ENCODE assay signal across 1 cellular context in genomic region chr4:176195184-176195978, GRCh38.
TF ChIP-seq lines count a peak whose summit lies in the region.

TSS of gene SPATA4 (minus strand) at chr4:176195585. CDS start at chr4:176195562, 23 bp downstream.

TF ChIP-seq in HepG2, 621 proteins besides CTCF, POLR2A, EP300 and RAD21 (continued from another document and continues in another):
- TF ChIP-seq ZNF142 (CRISPR knock-in tag; IDR thresholded peaks at IDR 0.05) (peak; percentile 61; the same call in 1 of the 2 replicates), ZNF225 (CRISPR knock-in tag; IDR thresholded peaks at IDR 0.05) (peak; percentile 87; the same call in 1 of the 2 replicates), ZMYM2 (CRISPR knock-in tag; IDR thresholded peaks at IDR 0.05) (no peak), ZNF17 (CRISPR knock-in tag; IDR thresholded peaks at IDR 0.05) (no peak), ZMAT3 (CRISPR knock-in tag; conservative IDR thresholded peaks at IDR 0.05) (no peak), MNT (IDR thresholded peaks at IDR 0.05) (peak; percentile 39), NFKBIZ (CRISPR knock-in tag; IDR thresholded peaks at IDR 0.05) (no peak), ZFAT (CRISPR knock-in tag; conservative IDR thresholded peaks at IDR 0.05) (peak; percentile 69; the same call in 1 of the 2 replicates), ZNF138 (CRISPR knock-in tag; IDR thresholded peaks at IDR 0.05; ENCODE audit: low read depth) (no peak), NR2F1 (CRISPR knock-in tag; IDR thresholded peaks at IDR 0.05) (no peak), ELF1 (CRISPR knock-in tag; IDR thresholded peaks at IDR 0.05) (peak; percentile 93), ZZZ3 (CRISPR knock-in tag; IDR thresholded peaks at IDR 0.05; ENCODE audit: borderline replicate concordance) (no peak), ZNF530 (CRISPR knock-in tag; IDR thresholded peaks at IDR 0.05; ENCODE audit: low read depth) (no peak), RFX3 (CRISPR knock-in tag; IDR thresholded peaks at IDR 0.05) (peak; percentile 92), RBAK (CRISPR knock-in tag; IDR thresholded peaks at IDR 0.05) (no peak), PHF20 (CRISPR knock-in tag; IDR thresholded peaks at IDR 0.05) (peak; percentile 60; the same call in 1 of the 2 replicates), TBX2 (CRISPR knock-in tag; IDR thresholded peaks at IDR 0.05; ENCODE audit: borderline replicate concordance) (no peak), PRPF4 (IDR thresholded peaks at IDR 0.05; ENCODE audit: low read depth, low read length, poor library complexity, severe bottlenecking) (no peak), KDM5A (IDR thresholded peaks at IDR 0.05; ENCODE audit: borderline replicate concordance, low read length) (no peak), ZNF20 (CRISPR knock-in tag; IDR thresholded peaks at IDR 0.05) (no peak), ATM (IDR thresholded peaks at IDR 0.05; ENCODE audit: borderline replicate concordance) (no peak), ZNF703 (CRISPR knock-in tag; IDR thresholded peaks at IDR 0.05; ENCODE audit: borderline replicate concordance) (no peak), YY1 (IDR thresholded peaks at IDR 0.05; ENCODE audit: insufficient read depth, insufficient replicate concordance, low read depth, low read length) (peak; percentile 95), TRIM24 (CRISPR knock-in tag; IDR thresholded peaks at IDR 0.05) (no peak), ZNF274 (CRISPR knock-in tag; IDR thresholded peaks at IDR 0.05) (no peak), KLF16 (CRISPR knock-in tag; IDR thresholded peaks at IDR 0.05) (peak in 1 of 2 experiments; percentile 26; a peak in 1 of 4 replicates), ZNF260 (CRISPR knock-in tag; IDR thresholded peaks at IDR 0.05; ENCODE audit: borderline replicate concordance, low read depth) (no peak)
- TF ChIP-seq, protein P1, sequence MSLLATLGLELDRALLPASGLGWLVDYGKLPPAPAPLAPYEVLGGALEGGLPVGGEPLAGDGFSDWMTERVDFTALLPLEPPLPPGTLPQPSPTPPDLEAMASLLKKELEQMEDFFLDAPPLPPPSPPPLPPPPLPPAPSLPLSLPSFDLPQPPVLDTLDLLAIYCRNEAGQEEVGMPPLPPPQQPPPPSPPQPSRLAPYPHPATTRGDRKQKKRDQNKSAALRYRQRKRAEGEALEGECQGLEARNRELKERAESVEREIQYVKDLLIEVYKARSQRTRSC (CRISPR knock-in tag; IDR thresholded peaks at IDR 0.05; ENCODE audit: low read depth) = no peak
- TF ChIP-seq, protein P2, sequence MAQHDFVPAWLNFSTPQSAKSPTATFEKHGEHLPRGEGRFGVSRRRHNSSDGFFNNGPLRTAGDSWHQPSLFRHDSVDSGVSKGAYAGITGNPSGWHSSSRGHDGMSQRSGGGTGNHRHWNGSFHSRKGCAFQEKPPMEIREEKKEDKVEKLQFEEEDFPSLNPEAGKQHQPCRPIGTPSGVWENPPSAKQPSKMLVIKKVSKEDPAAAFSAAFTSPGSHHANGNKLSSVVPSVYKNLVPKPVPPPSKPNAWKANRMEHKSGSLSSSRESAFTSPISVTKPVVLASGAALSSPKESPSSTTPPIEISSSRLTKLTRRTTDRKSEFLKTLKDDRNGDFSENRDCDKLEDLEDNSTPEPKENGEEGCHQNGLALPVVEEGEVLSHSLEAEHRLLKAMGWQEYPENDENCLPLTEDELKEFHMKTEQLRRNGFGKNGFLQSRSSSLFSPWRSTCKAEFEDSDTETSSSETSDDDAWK (CRISPR knock-in tag; IDR thresholded peaks at IDR 0.05) = no peak
- TF ChIP-seq, protein P3, sequence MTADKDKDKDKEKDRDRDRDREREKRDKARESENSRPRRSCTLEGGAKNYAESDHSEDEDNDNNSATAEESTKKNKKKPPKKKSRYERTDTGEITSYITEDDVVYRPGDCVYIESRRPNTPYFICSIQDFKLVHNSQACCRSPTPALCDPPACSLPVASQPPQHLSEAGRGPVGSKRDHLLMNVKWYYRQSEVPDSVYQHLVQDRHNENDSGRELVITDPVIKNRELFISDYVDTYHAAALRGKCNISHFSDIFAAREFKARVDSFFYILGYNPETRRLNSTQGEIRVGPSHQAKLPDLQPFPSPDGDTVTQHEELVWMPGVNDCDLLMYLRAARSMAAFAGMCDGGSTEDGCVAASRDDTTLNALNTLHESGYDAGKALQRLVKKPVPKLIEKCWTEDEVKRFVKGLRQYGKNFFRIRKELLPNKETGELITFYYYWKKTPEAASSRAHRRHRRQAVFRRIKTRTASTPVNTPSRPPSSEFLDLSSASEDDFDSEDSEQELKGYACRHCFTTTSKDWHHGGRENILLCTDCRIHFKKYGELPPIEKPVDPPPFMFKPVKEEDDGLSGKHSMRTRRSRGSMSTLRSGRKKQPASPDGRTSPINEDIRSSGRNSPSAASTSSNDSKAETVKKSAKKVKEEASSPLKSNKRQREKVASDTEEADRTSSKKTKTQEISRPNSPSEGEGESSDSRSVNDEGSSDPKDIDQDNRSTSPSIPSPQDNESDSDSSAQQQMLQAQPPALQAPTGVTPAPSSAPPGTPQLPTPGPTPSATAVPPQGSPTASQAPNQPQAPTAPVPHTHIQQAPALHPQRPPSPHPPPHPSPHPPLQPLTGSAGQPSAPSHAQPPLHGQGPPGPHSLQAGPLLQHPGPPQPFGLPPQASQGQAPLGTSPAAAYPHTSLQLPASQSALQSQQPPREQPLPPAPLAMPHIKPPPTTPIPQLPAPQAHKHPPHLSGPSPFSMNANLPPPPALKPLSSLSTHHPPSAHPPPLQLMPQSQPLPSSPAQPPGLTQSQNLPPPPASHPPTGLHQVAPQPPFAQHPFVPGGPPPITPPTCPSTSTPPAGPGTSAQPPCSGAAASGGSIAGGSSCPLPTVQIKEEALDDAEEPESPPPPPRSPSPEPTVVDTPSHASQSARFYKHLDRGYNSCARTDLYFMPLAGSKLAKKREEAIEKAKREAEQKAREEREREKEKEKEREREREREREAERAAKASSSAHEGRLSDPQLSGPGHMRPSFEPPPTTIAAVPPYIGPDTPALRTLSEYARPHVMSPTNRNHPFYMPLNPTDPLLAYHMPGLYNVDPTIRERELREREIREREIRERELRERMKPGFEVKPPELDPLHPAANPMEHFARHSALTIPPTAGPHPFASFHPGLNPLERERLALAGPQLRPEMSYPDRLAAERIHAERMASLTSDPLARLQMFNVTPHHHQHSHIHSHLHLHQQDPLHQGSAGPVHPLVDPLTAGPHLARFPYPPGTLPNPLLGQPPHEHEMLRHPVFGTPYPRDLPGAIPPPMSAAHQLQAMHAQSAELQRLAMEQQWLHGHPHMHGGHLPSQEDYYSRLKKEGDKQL (CRISPR knock-in tag; IDR thresholded peaks at IDR 0.05; ENCODE audit: low read depth) = no peak
- TF ChIP-seq, protein P4, sequence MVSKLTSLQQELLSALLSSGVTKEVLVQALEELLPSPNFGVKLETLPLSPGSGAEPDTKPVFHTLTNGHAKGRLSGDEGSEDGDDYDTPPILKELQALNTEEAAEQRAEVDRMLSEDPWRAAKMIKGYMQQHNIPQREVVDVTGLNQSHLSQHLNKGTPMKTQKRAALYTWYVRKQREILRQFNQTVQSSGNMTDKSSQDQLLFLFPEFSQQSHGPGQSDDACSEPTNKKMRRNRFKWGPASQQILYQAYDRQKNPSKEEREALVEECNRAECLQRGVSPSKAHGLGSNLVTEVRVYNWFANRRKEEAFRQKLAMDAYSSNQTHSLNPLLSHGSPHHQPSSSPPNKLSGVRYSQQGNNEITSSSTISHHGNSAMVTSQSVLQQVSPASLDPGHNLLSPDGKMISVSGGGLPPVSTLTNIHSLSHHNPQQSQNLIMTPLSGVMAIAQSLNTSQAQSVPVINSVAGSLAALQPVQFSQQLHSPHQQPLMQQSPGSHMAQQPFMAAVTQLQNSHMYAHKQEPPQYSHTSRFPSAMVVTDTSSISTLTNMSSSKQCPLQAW (CRISPR knock-in tag; IDR thresholded peaks at IDR 0.05) = peak; percentile 46; the same call in 1 of the 2 replicates
- TF ChIP-seq, protein P5, sequence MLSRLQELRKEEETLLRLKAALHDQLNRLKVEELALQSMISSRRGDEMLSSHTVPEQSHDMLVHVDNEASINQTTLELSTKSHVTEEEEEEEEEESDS (CRISPR knock-in tag; IDR thresholded peaks at IDR 0.05; ENCODE audit: borderline replicate concordance) = no peak
- TF ChIP-seq, protein P6, sequence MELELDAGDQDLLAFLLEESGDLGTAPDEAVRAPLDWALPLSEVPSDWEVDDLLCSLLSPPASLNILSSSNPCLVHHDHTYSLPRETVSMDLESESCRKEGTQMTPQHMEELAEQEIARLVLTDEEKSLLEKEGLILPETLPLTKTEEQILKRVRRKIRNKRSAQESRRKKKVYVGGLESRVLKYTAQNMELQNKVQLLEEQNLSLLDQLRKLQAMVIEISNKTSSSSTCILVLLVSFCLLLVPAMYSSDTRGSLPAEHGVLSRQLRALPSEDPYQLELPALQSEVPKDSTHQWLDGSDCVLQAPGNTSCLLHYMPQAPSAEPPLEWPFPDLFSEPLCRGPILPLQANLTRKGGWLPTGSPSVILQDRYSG (CRISPR knock-in tag; IDR thresholded peaks at IDR 0.05) = no peak
- TF ChIP-seq, protein P7, sequence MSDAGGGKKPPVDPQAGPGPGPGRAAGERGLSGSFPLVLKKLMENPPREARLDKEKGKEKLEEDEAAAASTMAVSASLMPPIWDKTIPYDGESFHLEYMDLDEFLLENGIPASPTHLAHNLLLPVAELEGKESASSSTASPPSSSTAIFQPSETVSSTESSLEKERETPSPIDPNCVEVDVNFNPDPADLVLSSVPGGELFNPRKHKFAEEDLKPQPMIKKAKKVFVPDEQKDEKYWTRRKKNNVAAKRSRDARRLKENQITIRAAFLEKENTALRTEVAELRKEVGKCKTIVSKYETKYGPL (CRISPR knock-in tag; IDR thresholded peaks at IDR 0.05) = no peak
- TF ChIP-seq, protein P8, sequence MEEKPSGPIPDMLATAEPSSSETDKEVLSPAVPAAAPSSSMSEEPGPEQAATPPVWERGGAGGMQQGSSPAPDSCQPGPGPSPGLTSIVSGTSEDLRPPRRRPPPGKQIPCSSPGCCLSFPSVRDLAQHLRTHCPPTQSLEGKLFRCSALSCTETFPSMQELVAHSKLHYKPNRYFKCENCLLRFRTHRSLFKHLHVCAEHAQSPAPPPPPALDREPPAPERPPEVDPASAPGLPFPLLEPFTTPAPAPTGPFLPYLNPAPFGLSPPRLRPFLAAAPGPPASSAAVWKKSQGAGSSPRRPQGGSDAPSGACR (CRISPR knock-in tag; IDR thresholded peaks at IDR 0.05) = no peak
